In genomic region chr4:140140566-140140965, GRCh38 we compare ENCODE assay signal across 15 cellular contexts. TPM values are rescaled to one million over a fixed set of nuclear protein-coding genes. Genes with fewer than 3 reads are reported as not detected.
DNase-seq lines count a peak whose midpoint lies in the region; ATAC-seq and TF ChIP-seq lines count a peak whose summit lies in the region.
"Had no signal": no experiment of that assay in that cellular context is flagged by ENCODE, and none has a peak within 500 bp of the region (broad histone marks: within the 10 kb centered on the region; RNA-seq: fewer than 3 reads in every experiment).

No MANE protein-coding gene starts in this region.

- CTCF ChIA-PET in Caco-2 (lab: Charles Lee), result no interaction called here

- BruUV-seq in Caco-2 (replicated peaks; lab: Mats Ljungman, UMichigan), result no TSS peak

- no peaks in the 10 kb centered on the region for H3K9me3 Mint-ChIP-seq in Caco-2 (ENCODE audit: unreplicated experiment)
- H3K9me3 Mint-ChIP-seq in mesothelial cell of epicardium, result no peaks in the 10 kb centered on the region

- H3K27me3 Mint-ChIP-seq in Caco-2 (ENCODE audit: insufficient read depth, unreplicated experiment) (no peaks in the 10 kb centered on the region), mesothelial cell of epicardium (ENCODE audit: low read depth) (no peaks in the 10 kb centered on the region)

- peak overlapping the region; percentile 22 to 67 (median 48) for H3K27ac ChIP-seq in stomach
- no peak overlapping the region for H3K27ac ChIP-seq in esophagus muscularis mucosa (replicated peaks in 1 of 4)
- H3K27ac ChIP-seq: RWPE1, SJCRH30 had no signal

- H3K36me3 ChIP-seq in Caco-2 (ENCODE audit: control insufficient read depth, insufficient read depth, low read length) (no peaks in the 10 kb centered on the region), endocrine pancreas (ENCODE audit: control insufficient read depth, insufficient read depth, low read length) (no peaks in the 10 kb centered on the region), stomach (no peaks in the 10 kb centered on the region), esophagus muscularis mucosa (no peaks in the 10 kb centered on the region)
- H3K36me3 ChIP-seq: SJCRH30 had no signal

- H3K27ac Mint-ChIP-seq in Caco-2 (ENCODE audit: unreplicated experiment) (peak overlapping the region; percentile 69), mesothelial cell of epicardium (peak overlapping the region; percentile 95)
- H3K27ac Mint-ChIP-seq: CD4-positive, alpha-beta memory T cell had no signal

- H3K9me3 ChIP-seq in Caco-2 (no peaks in the 10 kb centered on the region), endocrine pancreas (ENCODE audit: control insufficient read depth, low read length) (no peaks in the 10 kb centered on the region), stomach (no peaks in the 10 kb centered on the region), esophagus muscularis mucosa (no peaks in the 10 kb centered on the region)
- H3K9me3 ChIP-seq: SJCRH30 had no signal

- TF ChIP-seq CTCF in Caco-2 (IDR thresholded peaks at IDR 0.05; ENCODE audit: insufficient read depth in 1 of 2, low read depth in 1 of 2, low read length in 1 of 2, severe bottlenecking in 1 of 2, unreplicated experiment in 1 of 2), result no peak
- TF ChIP-seq CTCF in mesothelial cell of epicardium (IDR thresholded peaks at IDR 0.05; ENCODE audit: unreplicated experiment), result no peak
- no peak for TF ChIP-seq CTCF in stomach (IDR thresholded peaks at IDR 0.05)
- TF ChIP-seq CTCF in esophagus muscularis mucosa (IDR thresholded peaks at IDR 0.05), result no peak

- H3K9ac ChIP-seq in endocrine pancreas (ENCODE audit: control insufficient read depth, insufficient read depth, low read length), result no peak overlapping the region

- intact Hi-C loops in Caco-2 (cut with micrococcal nuclease; ENCODE audit: unreplicated experiment) (no loop called here), stomach (cut with DNase I; ENCODE audit: low total_unique reads) (loop anchor here (10.0 kb wide), 1 partner anchor 76 kb away; no protein-coding TSS in a partner anchor), esophagus muscularis mucosa (cut with DNase I) (loop anchor here (5.0 kb wide), 1 partner anchor 43 kb away; no protein-coding TSS in a partner anchor)

- H3K4me3 Mint-ChIP-seq in Caco-2 (ENCODE audit: unreplicated experiment), result no peak overlapping the region
- H3K4me3 Mint-ChIP-seq in mesothelial cell of epicardium, result no peak overlapping the region
- H3K4me3 Mint-ChIP-seq: CD4-positive, alpha-beta memory T cell had no signal

- TF ChIP-seq POLR2A in stomach (IDR thresholded peaks at IDR 0.05), result no peak
- TF ChIP-seq POLR2A in esophagus muscularis mucosa (IDR thresholded peaks at IDR 0.05; ENCODE audit: low read depth), result no peak

- POLR2A ChIA-PET in Caco-2 (lab: Charles Lee), result no interaction called here

- 65 to 87% (median 77%) methylated on average over 3 of the region's 3 CpGs for WGBS in stomach, 5 donors
- 100% methylated on average over 3 of the region's 3 CpGs for WGBS in esophagus muscularis mucosa

- TF ChIP-seq EP300 in stomach (IDR thresholded peaks at IDR 0.05), result no peak
- TF ChIP-seq EP300 in esophagus muscularis mucosa (IDR thresholded peaks at IDR 0.05), result no peak

- no peak for ATAC-seq in HG03354 (IDR thresholded peaks at IDR 0.05; ENCODE audit: poor library complexity, severe bottlenecking, unreplicated experiment)
- ATAC-seq: HCT116 had no signal

- H3K4me3 ChIP-seq in Caco-2 (ENCODE audit: low read depth, low read length) (no peak overlapping the region), endocrine pancreas (ENCODE audit: control insufficient read depth, insufficient read depth, low read length) (peak overlapping the region; percentile 56), stomach (no peak overlapping the region), esophagus muscularis mucosa (no peak overlapping the region)
- H3K4me3 ChIP-seq: SJCRH30 had no signal

- peaks cover 55% of the 10 kb centered on the region for H3K4me1 ChIP-seq in Caco-2
- peaks cover 14% of the 10 kb centered on the region for H3K4me1 ChIP-seq in endocrine pancreas (ENCODE audit: control insufficient read depth, insufficient read depth, low read length)
- H3K4me1 ChIP-seq in stomach, result peaks cover 0 to 48% (median 26%) of the 10 kb centered on the region in 4 donors
- H3K4me1 ChIP-seq in esophagus muscularis mucosa, result peaks cover 2 to 12% (median 9%) of the 10 kb centered on the region in 4 donors
- H3K4me1 ChIP-seq: SJCRH30 had no signal

- peaks cover 11% of the 10 kb centered on the region for H3K36me3 Mint-ChIP-seq in Caco-2 (ENCODE audit: insufficient read depth, unreplicated experiment)
- no peaks in the 10 kb centered on the region for H3K36me3 Mint-ChIP-seq in mesothelial cell of epicardium
- H3K36me3 Mint-ChIP-seq: CD4-positive, alpha-beta memory T cell had no signal

- DNase-seq in Caco-2 (no peak), mesothelial cell of epicardium (ENCODE audit: low spot score in 2 of 2, unreplicated experiment in 2 of 2) (no peak), stomach (no peak), HuH-7.5 (ENCODE audit: low spot score) (no peak), esophagus muscularis mucosa (ENCODE audit: extremely low spot score) (no peak)
- DNase-seq in effector CD4-positive, alpha-beta T cell, result no peak
- DNase-seq: ACHN; CD4-positive, alpha-beta memory T cell; NCI-H1694; NCI-H774; SJCRH30 had no signal

- no peaks in the 10 kb centered on the region for H3K27me3 ChIP-seq in Caco-2 (replicated peaks; ENCODE audit: control insufficient read depth, insufficient read depth, low read length)
- H3K27me3 ChIP-seq in endocrine pancreas (ENCODE audit: control insufficient read depth, insufficient read depth, low read length), result no peaks in the 10 kb centered on the region
- H3K27me3 ChIP-seq in stomach, result no peaks in the 10 kb centered on the region
- no peaks in the 10 kb centered on the region for H3K27me3 ChIP-seq in esophagus muscularis mucosa
- H3K27me3 ChIP-seq: SJCRH30 had no signal

- H3K4me1 Mint-ChIP-seq in Caco-2 (ENCODE audit: low read depth, unreplicated experiment) (peaks cover 32% of the 10 kb centered on the region), mesothelial cell of epicardium (peaks cover 52% of the 10 kb centered on the region)

RNA-seq across cellular contexts. Expression of gene MAML3, which starts 13.4 kb away (rescaled TPM):
- 12.1 TPM in 2 replicates for total RNA-seq in Caco-2 (2022)
- total RNA-seq in mesothelial cell of epicardium, result 24.8 to 26.9 TPM (median 26.0 TPM) in 3 replicates
- total RNA-seq in stomach, result 10 to 100 TPM in 4 of 5 donors, 1 to 10 TPM in 1; 6.6 to 20.3 (median 13.4) TPM
- 1 to 10 TPM; 1.7 to 2.4 (median 2.2) TPM for polyA plus RNA-seq in stomach
- total RNA-seq in esophagus muscularis mucosa, result 1 to 10 TPM; 5.0 to 8.7 (median 7.1) TPM

Comparison
In these comparisons a context has a peak if more than half of its experiments do, and no peak if none do; other contexts are left out.
1. H3K27ac ChIP-seq: peak in stomach (5 of 5); none in esophagus muscularis mucosa (0 of 4).